ENCODE assay signal across 7 cellular contexts in genomic region chr6:100664274-100665040, GRCh38.
A peak's percentile ranks its signal among the peaks of the same experiment; 100 is the strongest.
DNase-seq lines count a peak whose midpoint lies in the region; ATAC-seq and TF ChIP-seq lines count a peak whose summit lies in the region.

No MANE protein-coding gene starts in this region.

- H3K9me2 ChIP-seq in SU-DHL-6 (replicated peaks; ENCODE audit: insufficient read depth, low read length), result no peaks in the 10 kb centered on the region

- H3K79me2 ChIP-seq in SU-DHL-6 (ENCODE audit: insufficient read depth, low read length), result no peaks in the 10 kb centered on the region

- no peak for TF ChIP-seq POLR2A in spleen (IDR thresholded peaks at IDR 0.05)

- H4K20me1 ChIP-seq in SU-DHL-6 (ENCODE audit: low read depth, low read length), result no peaks in the 10 kb centered on the region

- intact Hi-C loops in spleen (cut with DNase I; ENCODE audit: low total_unique reads), result loop anchor here (10.0 kb wide), 1 partner anchor 550 kb away; no protein-coding TSS in a partner anchor

- no peak overlapping the region for H3K9ac ChIP-seq in SU-DHL-6 (ENCODE audit: low read length)

- POLR2A ChIA-PET in GM10248 (lab: Yijun Ruan, JAX), result no interaction called here

- H3K4me2 ChIP-seq in SU-DHL-6 (ENCODE audit: low read depth, low read length, poor library complexity, severe bottlenecking), result no peak overlapping the region

- peaks cover 5% of the 10 kb centered on the region; the same call in 1 of the 2 replicates for H3F3A ChIP-seq in SU-DHL-6 (ENCODE audit: insufficient read depth)

- H3K36me3 ChIP-seq in SU-DHL-6 (ENCODE audit: low read length), result peaks cover 2% of the 10 kb centered on the region; the same call in 1 of the 2 replicates
- H3K36me3 ChIP-seq in spleen, result peaks cover 0 to 14% (median 0%) of the 10 kb centered on the region in 6 donors

- no peak overlapping the region for H2AFZ ChIP-seq in SU-DHL-6 (ENCODE audit: low read depth, low read length, severe bottlenecking)

- H3K9me3 ChIP-seq in SU-DHL-6 (ENCODE audit: insufficient read depth, low read length), result no peaks in the 10 kb centered on the region
- H3K9me3 ChIP-seq in spleen, result no peaks in the 10 kb centered on the region

- H3K4me1 ChIP-seq in spleen, result peaks cover 0 to 9% (median 0%) of the 10 kb centered on the region in 6 donors

- CTCF ChIA-PET in GM10248 (lab: Yijun Ruan, JAX), result interaction anchor here (0.7 to 4.1 kb wide), 28 partner anchors 9 to 796 kb away, joined by 3 to 28 read pairs (median 4); no protein-coding TSS in a partner anchor

- H3K4me3 ChIP-seq in SU-DHL-6 (ENCODE audit: insufficient read depth, low read length, poor library complexity, severe bottlenecking), result no peak overlapping the region
- H3K4me3 ChIP-seq in foreskin fibroblast (ENCODE audit: low read depth in 1 of 2, low read length in 2 of 2), result no peak overlapping the region
- no peak overlapping the region for H3K4me3 ChIP-seq in spleen

- peak; percentile 32 for ATAC-seq in GM21367 (IDR thresholded peaks at IDR 0.05; ENCODE audit: unreplicated experiment)
- peak; percentile 17 for ATAC-seq in HG03565 (IDR thresholded peaks at IDR 0.05; ENCODE audit: unreplicated experiment)

- DNase-seq in GM10248 (ENCODE audit: extremely low spot score), result no peak
- DNase-seq in foreskin fibroblast, result peak; percentile 17 to 63
- no peak for DNase-seq in spleen
- DNase-seq in stimulated activated CD4-positive, alpha-beta T cell treated with anti-CD3 and anti-CD28 coated beads, Interleukin-2, amount 100 ng/mL, for 24 hours, result no peak

- H3K27me3 ChIP-seq in SU-DHL-6 (ENCODE audit: low read length), result no peaks in the 10 kb centered on the region
- no peaks in the 10 kb centered on the region for H3K27me3 ChIP-seq in spleen (replicated peaks in 1 of 7)

- H3K27ac ChIP-seq in SU-DHL-6 (ENCODE audit: low read depth, low read length), result no peak overlapping the region
- peak overlapping the region in 1 of 8 donors; percentile 18 for H3K27ac ChIP-seq in spleen

- TF ChIP-seq CTCF in GM10248 (IDR thresholded peaks at IDR 0.05; ENCODE audit: control extremely low read depth, extremely low read depth, low read depth, missing control alignments) (peak; percentile 52), SU-DHL-6 (IDR thresholded peaks at IDR 0.05; ENCODE audit: insufficient read depth, low read length, poor library complexity, severe bottlenecking) (peak; percentile 56), foreskin fibroblast (IDR thresholded peaks at IDR 0.05; ENCODE audit: low read depth, low read length) (peak; percentile 51), spleen (IDR thresholded peaks at IDR 0.05 in 8 of 11, conservative IDR thresholded peaks at IDR 0.05 in 3 of 11) (peak in 10 of 11 experiments; percentile 11 to 69 (median 54))

Comparison
In these comparisons a context has a peak if more than half of its experiments do, and no peak if none do; other contexts are left out.
1. DNase-seq: peak in foreskin fibroblast (2 of 2); none in GM10248 (single experiment), spleen (single experiment) and stimulated activated CD4-positive, alpha-beta T cell treated with anti-CD3 and anti-CD28 coated beads, Interleukin-2, amount 100 ng/mL, for 24 hours (0 of 2).
2. Peak in every context shown above with its lines, with median percentiles within 50 percentile points of each other: CTCF ChIP-seq.